31 cellular contexts compared by ENCODE assay signal in the genomic region with DNA sequence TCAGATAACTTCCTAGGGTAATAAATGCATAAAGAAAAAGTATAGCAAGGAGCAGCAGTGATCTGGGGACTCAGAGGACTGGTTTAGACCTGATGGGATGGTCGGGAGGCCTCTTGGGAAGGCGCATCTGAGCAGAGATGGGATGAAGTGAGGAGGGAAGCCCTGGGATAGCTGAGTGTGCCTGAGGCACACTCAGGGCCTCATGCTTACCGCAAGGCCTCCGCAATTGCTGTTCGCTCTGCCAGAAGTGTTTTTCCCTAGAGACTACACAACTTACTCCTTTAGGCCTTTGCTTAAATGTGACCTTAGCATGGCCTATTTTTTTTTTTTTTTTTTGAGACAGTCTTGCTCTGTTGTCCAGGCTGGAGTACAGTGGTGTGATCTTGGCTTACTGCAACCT. TPM values are rescaled to one million over a fixed set of nuclear protein-coding genes. Genes with fewer than 3 reads are reported as not detected.
"Had no signal": no experiment of that assay in that cellular context is flagged by ENCODE, and none has a peak within 500 bp of the region (broad histone marks: within the 10 kb centered on the region; RNA-seq: fewer than 3 reads in every experiment).

No MANE protein-coding gene starts in this region.

- H3K4me3 Mint-ChIP-seq: activated CD4-positive, alpha-beta T cell treated with anti-CD3 and anti-CD28 coated beads, Interleukin-2, amount 10 ng/mL, durations not matched to agents 24 days and 14 days; activated CD8-positive, alpha-beta memory T cell treated with anti-CD3 and anti-CD28 coated beads, Interleukin-2, amount 10 ng/mL, durations not matched to agents 7 days and 5 days; activated naive CD8-positive, alpha-beta T cell treated with anti-CD3 and anti-CD28 coated beads, Interleukin-2, amount 50 U/mL, for 24 hours; activated T-cell treated with anti-CD3 and anti-CD28 coated beads, Interleukin-2, amount 50 U/mL, for 4 hours; T-helper 2 cell treated with Interferon-gamma antibody and Interleukin-4, amounts not matched to agents 5 μg/mL and 100 μg/mL, for 36 hours had no signal

- H3K27me3 ChIP-seq: ascending aorta had no signal

- H3K4me3 ChIP-seq: ascending aorta, body of pancreas, MG63, SJCRH30 had no signal

- H3K27ac ChIP-seq: ascending aorta, body of pancreas, SJCRH30 had no signal

- H3K27ac Mint-ChIP-seq: activated CD4-positive, alpha-beta T cell treated with anti-CD3 and anti-CD28 coated beads, Interleukin-2, amount 10 ng/mL, durations not matched to agents 24 days and 14 days; activated CD8-positive, alpha-beta memory T cell treated with anti-CD3 and anti-CD28 coated beads, Interleukin-2, amount 10 ng/mL, durations not matched to agents 7 days and 5 days; activated naive CD4-positive, alpha-beta T cell treated with anti-CD3 and anti-CD28 coated beads, Interleukin-2, amount 50 U/mL, for 72 hours; activated naive CD8-positive, alpha-beta T cell treated with anti-CD3 and anti-CD28 coated beads, Interleukin-2, amount 50 U/mL, for 24 hours; T-helper 2 cell treated with Interferon-gamma antibody and Interleukin-4, amounts not matched to agents 5 μg/mL and 100 μg/mL, for 36 hours had no signal

- H3K9me3 ChIP-seq: ascending aorta, body of pancreas, MG63, SJCRH30 had no signal

- H3K36me3 Mint-ChIP-seq: activated CD8-positive, alpha-beta memory T cell treated with anti-CD3 and anti-CD28 coated beads, Interleukin-2, amount 10 ng/mL, durations not matched to agents 7 days and 5 days had no signal

- DNase-seq: activated CD4-positive, alpha-beta T cell treated with anti-CD3 and anti-CD28 coated beads, Interleukin-2, amount 10 ng/mL, durations not matched to agents 24 days and 14 days; activated CD4-positive, alpha-beta T cell treated with anti-CD3 and anti-CD28 coated beads, Interleukin-2, amount 50 U/mL, for 48 hours; activated CD4-positive, CD25-positive, alpha-beta regulatory T cell treated with anti-CD3 and anti-CD28 coated beads, Interleukin-2, amount 50 U/mL, for 72 hours; activated CD8-positive, alpha-beta memory T cell treated with anti-CD3 and anti-CD28 coated beads, Interleukin-2, amount 10 ng/mL, durations not matched to agents 7 days and 5 days; activated effector memory CD4-positive, alpha-beta T cell treated with anti-CD3 and anti-CD28 coated beads, Interleukin-2, amount 50 U/mL, for 16 hours; activated naive CD4-positive, alpha-beta T cell treated with Interleukin-2 at 50 U/mL for 16 hours; activated naive CD8-positive, alpha-beta T cell treated with anti-CD3 and anti-CD28 coated beads, Interleukin-2, amount 50 U/mL, for 24 hours; activated T-cell treated with anti-CD3 and anti-CD28 coated beads, Interleukin-2, amount 50 U/mL, for 4 hours; amniotic stem cell; body of pancreas; central memory CD4-positive, alpha-beta T cell; MG63; NCI-H1105 treated with DMSO at 0.1 percent for 48 hours; NCI-H1930; NCI-H2107; NCI-H226; NCI-H526; NCI-H774; NK-92 treated with Interleukin-12 subunit alpha and Interleukin-12 subunit beta, amount 100 ng/mL, for 24 hours; OCI-M1; Right ventricle myocardium superior; RPMI8226; SJCRH30; SW 1271 had no signal

- H3K9me3 Mint-ChIP-seq: activated CD4-positive, alpha-beta T cell treated with anti-CD3 and anti-CD28 coated beads, Interleukin-2, amount 10 ng/mL, durations not matched to agents 24 days and 14 days; activated naive CD4-positive, alpha-beta T cell treated with anti-CD3 and anti-CD28 coated beads, Interleukin-2, amount 50 U/mL, for 72 hours; activated naive CD8-positive, alpha-beta T cell treated with anti-CD3 and anti-CD28 coated beads, Interleukin-2, amount 50 U/mL, for 24 hours; activated T-cell treated with anti-CD3 and anti-CD28 coated beads, Interleukin-2, amount 50 U/mL, for 4 hours; T-helper 2 cell treated with Interferon-gamma antibody and Interleukin-4, amounts not matched to agents 5 μg/mL and 100 μg/mL, for 36 hours had no signal

RNA-seq across cellular contexts. Expression of gene DLL3, which starts 4.1 kb away (rescaled TPM):
- total RNA-seq: ascending aorta, body of pancreas, Right ventricle myocardium superior had no signal

RNA-seq across cellular contexts. Expression of gene SELENOV, which starts 20.3 kb away (rescaled TPM):
- total RNA-seq: activated CD4-positive, alpha-beta T cell treated with anti-CD3 and anti-CD28 coated beads, Interleukin-2, amount 10 ng/mL, durations not matched to agents 24 days and 14 days; activated CD8-positive, alpha-beta memory T cell treated with anti-CD3 and anti-CD28 coated beads, Interleukin-2, amount 10 ng/mL, durations not matched to agents 7 days and 5 days; activated naive CD4-positive, alpha-beta T cell treated with anti-CD3 and anti-CD28 coated beads, Interleukin-2, amount 50 U/mL, for 72 hours; activated T-cell treated with anti-CD3 and anti-CD28 coated beads, Interleukin-2, amount 50 U/mL, for 4 hours; ascending aorta; body of pancreas; bronchial epithelial cell; chondrocyte; NCI-H460; Right ventricle myocardium superior; T-helper 1 cell treated with Interleukin-12 subunit alpha and Interleukin-12 subunit beta and Interleukin-4 antibody, amounts not matched to agents 30 ng/mL and 1 ng/mL, for 36 hours had no signal

RNA-seq across cellular contexts. Expression of gene EID2B, which starts 38.0 kb away (rescaled TPM):
- total RNA-seq: ascending aorta had no signal
